Comparison of ENCODE assay signal across 20 cellular contexts in the genomic region with DNA sequence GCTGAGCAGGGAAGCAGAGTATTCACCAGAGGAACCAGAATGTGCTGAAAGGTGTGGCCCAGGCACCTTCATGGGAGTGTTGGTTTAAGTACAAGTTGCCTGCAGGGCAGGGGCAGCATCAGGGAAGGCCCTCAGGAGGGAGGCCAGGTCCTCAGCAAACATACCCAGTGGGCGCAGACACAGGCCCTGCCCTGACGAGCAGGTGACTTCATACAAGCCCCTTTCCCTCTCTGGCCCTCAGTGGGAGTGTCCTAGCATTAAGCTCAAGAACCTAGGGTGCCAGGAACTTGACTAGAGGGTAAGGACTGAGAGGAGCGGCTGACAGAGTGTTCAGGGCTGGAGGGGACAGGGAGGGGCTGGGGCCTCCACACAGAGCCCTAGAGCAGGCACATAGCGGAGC. TPM values are rescaled to one million over a fixed set of nuclear protein-coding genes. Genes with fewer than 3 reads are reported as not detected.
DNase-seq lines count a peak whose midpoint lies in the region; ATAC-seq and TF ChIP-seq lines count a peak whose summit lies in the region.
"Had no signal": no experiment of that assay in that cellular context is flagged by ENCODE, and none has a peak within 500 bp of the region (broad histone marks: within the 10 kb centered on the region; RNA-seq: fewer than 3 reads in every experiment).

No MANE protein-coding gene starts in this region.

- ATAC-seq in activated CD8-positive, alpha-beta T cell treated with anti-CD3 and anti-CD28 coated beads for 36 hours, result peak; percentile 37
- no peak for ATAC-seq in memory B cell (ENCODE audit: low read depth)
- ATAC-seq: natural killer cell treated with Interleukin-12 subunit alpha and Interleukin-12 subunit beta and Interleukin-15 and Interleukin-18, amount 100 ng/mL, for 72 hours had no signal

- DNase-seq in NCI-H146 (lab: John Stamatoyannopoulos, UW) (peak; percentile 29), NCI-H146 treated with DMSO at 0.1 percent for 48 hours (lab: John Stamatoyannopoulos, UW; ENCODE audit: unreplicated experiment) (no peak), memory B cell (ENCODE audit: low spot score in 2 of 2) (no peak), dermis blood vessel endothelial cell (no peak), hippocampal formation (lab: John Stamatoyannopoulos, UW) (no peak), NCI-H1417 treated with DMSO at 0.1 percent for 48 hours (lab: John Stamatoyannopoulos, UW) (no peak)
- DNase-seq in activated CD8-positive, alpha-beta T cell treated with anti-CD3 and anti-CD28 coated beads for 36 hours, result no peak
- DNase-seq: activated CD4-positive, alpha-beta T cell treated with anti-CD3 and anti-CD28 coated beads for 1 hour; activated gamma-delta T cell treated with Interleukin-2 at 50 U/mL for 16 hours; KBM-7; NCI-H1092; stimulated activated CD4-positive, alpha-beta T cell treated with anti-CD3 and anti-CD28 coated beads, Interleukin-15, amount 100 ng/mL, for 24 hours; substantia nigra; T-helper 9 cell had no signal

- H3K4me1 Mint-ChIP-seq in activated CD8-positive, alpha-beta T cell treated with anti-CD3 and anti-CD28 coated beads for 36 hours (ENCODE audit: low read depth), result peaks cover 55% of the 10 kb centered on the region
- peaks cover 11% of the 10 kb centered on the region for H3K4me1 Mint-ChIP-seq in memory B cell

- H3K27ac Mint-ChIP-seq in activated CD8-positive, alpha-beta T cell treated with anti-CD3 and anti-CD28 coated beads for 36 hours, result peak overlapping the region; percentile 51
- H3K27ac Mint-ChIP-seq in memory B cell, result peak overlapping the region; percentile 60

- H3K36me3 Mint-ChIP-seq in activated CD8-positive, alpha-beta T cell treated with anti-CD3 and anti-CD28 coated beads for 36 hours (ENCODE audit: low read depth), result peaks cover 10% of the 10 kb centered on the region
- peaks cover 29% of the 10 kb centered on the region for H3K36me3 Mint-ChIP-seq in memory B cell
- H3K36me3 Mint-ChIP-seq: natural killer cell treated with Interleukin-12 subunit alpha and Interleukin-12 subunit beta and Interleukin-15 and Interleukin-18, amount 100 ng/mL, for 72 hours had no signal

- H3K4me3 Mint-ChIP-seq in activated CD8-positive, alpha-beta T cell treated with anti-CD3 and anti-CD28 coated beads for 36 hours, result no peak overlapping the region
- H3K4me3 Mint-ChIP-seq in memory B cell, result no peak overlapping the region
- H3K4me3 Mint-ChIP-seq: natural killer cell treated with Interleukin-12 subunit alpha and Interleukin-12 subunit beta and Interleukin-15 and Interleukin-18, amount 100 ng/mL, for 72 hours had no signal

- intact Hi-C loops in activated CD8-positive, alpha-beta T cell treated with anti-CD3 and anti-CD28 coated beads for 36 hours (cut with micrococcal nuclease), result no loop called here

- POLR2A ChIA-PET in activated CD8-positive, alpha-beta T cell treated with anti-CD3 and anti-CD28 coated beads for 36 hours (lab: Charles Lee), result interaction anchor here (0.8 to 2.5 kb wide), 2 partner anchors 28 to 29 kb away, joined by 3 to 7 read pairs; no protein-coding TSS in a partner anchor

- H3K9me3 Mint-ChIP-seq in activated CD8-positive, alpha-beta T cell treated with anti-CD3 and anti-CD28 coated beads for 36 hours, result no peaks in the 10 kb centered on the region
- H3K9me3 Mint-ChIP-seq in memory B cell, result no peaks in the 10 kb centered on the region
- H3K9me3 Mint-ChIP-seq: natural killer cell treated with Interleukin-12 subunit alpha and Interleukin-12 subunit beta and Interleukin-15 and Interleukin-18, amount 100 ng/mL, for 72 hours had no signal

- CTCF ChIA-PET in activated CD8-positive, alpha-beta T cell treated with anti-CD3 and anti-CD28 coated beads for 36 hours (lab: Charles Lee), result interaction anchor here (1.1 to 19.3 kb wide), 6 partner anchors 8 to 93 kb away, joined by 3 to 472 read pairs (median 4); a partner anchor contains a TSS

- TF ChIP-seq CTCF in C4-2B (conservative IDR thresholded peaks at IDR 0.05), result no peak
- TF ChIP-seq CTCF in activated CD8-positive, alpha-beta T cell treated with anti-CD3 and anti-CD28 coated beads for 36 hours (IDR thresholded peaks at IDR 0.05), result no peak

- no peaks in the 10 kb centered on the region for H3K27me3 Mint-ChIP-seq in activated CD8-positive, alpha-beta T cell treated with anti-CD3 and anti-CD28 coated beads for 36 hours
- no peaks in the 10 kb centered on the region for H3K27me3 Mint-ChIP-seq in memory B cell
- H3K27me3 Mint-ChIP-seq: natural killer cell treated with Interleukin-12 subunit alpha and Interleukin-12 subunit beta and Interleukin-15 and Interleukin-18, amount 100 ng/mL, for 72 hours had no signal

- H3K27ac ChIP-seq in C4-2B, result peak overlapping the region; percentile 85
- H3K27ac ChIP-seq: 22Rv1, HL-60 had no signal

RNA-seq across cellular contexts. Expression of a gene that starts 7.5 kb away (rescaled TPM):
- 1 to 10 TPM; 4.2 to 5.1 TPM for total RNA-seq in activated CD8-positive, alpha-beta T cell treated with anti-CD3 and anti-CD28 coated beads for 36 hours
- 8.5 and 14.7 TPM in 2 replicates for total RNA-seq in dermis blood vessel endothelial cell

RNA-seq across cellular contexts. Expression of a gene that starts 29.9 kb away (rescaled TPM):
- 10 to 100 TPM; 20.5 to 21.1 TPM for total RNA-seq in activated CD8-positive, alpha-beta T cell treated with anti-CD3 and anti-CD28 coated beads for 36 hours
- 10.6 and 11.7 TPM in 2 replicates for total RNA-seq in dermis blood vessel endothelial cell

RNA-seq across cellular contexts. Expression of a gene that starts 30.2 kb away (rescaled TPM):
- total RNA-seq in activated CD8-positive, alpha-beta T cell treated with anti-CD3 and anti-CD28 coated beads for 36 hours, result 10 to 100 TPM; 44.3 to 45.7 TPM
- not detected in 2 replicates for total RNA-seq in dermis blood vessel endothelial cell
- total RNA-seq: bronchial epithelial cell, pulmonary artery endothelial cell had no signal

RNA-seq across cellular contexts. Expression of a gene that starts 50.3 kb away (rescaled TPM):
- total RNA-seq in activated CD8-positive, alpha-beta T cell treated with anti-CD3 and anti-CD28 coated beads for 36 hours, result 100 to 1,000 TPM; 160 to 161 TPM
- total RNA-seq in dermis blood vessel endothelial cell, result 1.1 and 1.7 TPM in 2 replicates

RNA-seq across cellular contexts. Expression of a gene that starts 59.8 kb away (rescaled TPM):
- total RNA-seq in activated CD8-positive, alpha-beta T cell treated with anti-CD3 and anti-CD28 coated beads for 36 hours, result 100 to 1,000 TPM; 252 to 262 TPM
- 17.5 and 34.9 TPM in 2 replicates for total RNA-seq in dermis blood vessel endothelial cell

Comparison
In these comparisons a context has a peak if more than half of its experiments do, and no peak if none do; other contexts are left out.
1. RNA of a gene that starts 30.2 kb away (total RNA-seq): 44.3 to 45.7 TPM in activated CD8-positive, alpha-beta T cell treated with anti-CD3 and anti-CD28 coated beads for 36 hours; not detected in dermis blood vessel endothelial cell; every median in the first group is over 10 times any median in the second.